Comparison of ENCODE assay signal across 19 cellular contexts in the genomic region with DNA sequence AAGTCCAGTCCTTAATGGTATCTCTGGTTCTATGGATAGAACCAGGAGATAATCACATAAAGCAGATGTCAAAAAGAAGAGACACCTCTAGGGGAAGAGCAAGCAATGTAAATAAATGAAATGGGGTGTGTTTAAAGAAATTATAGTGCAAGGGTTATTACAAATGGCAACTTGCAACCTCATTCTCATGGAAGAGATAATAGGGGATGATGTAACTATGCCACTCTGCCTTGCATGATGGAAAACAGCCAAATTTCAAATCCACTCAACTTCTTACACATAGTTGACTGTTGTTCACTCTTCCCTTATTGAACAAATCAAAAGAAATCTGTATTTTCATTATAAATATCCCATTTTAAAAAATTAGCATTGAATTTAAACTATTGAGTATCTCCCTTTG.
"Had no signal": no experiment of that assay in that cellular context is flagged by ENCODE, and none has a peak within 500 bp of the region (broad histone marks: within the 10 kb centered on the region; RNA-seq: fewer than 3 reads in every experiment).

No MANE protein-coding gene starts in this region.

- H3K27ac ChIP-seq: heart left ventricle, neutrophil, psoas muscle, spleen, tibial artery, upper lobe of left lung, uterus had no signal

- H3K4me3 ChIP-seq: heart left ventricle, mucosa of descending colon, psoas muscle, spleen, tibial artery, upper lobe of left lung, uterus had no signal

- H3K36me3 ChIP-seq: heart left ventricle, neutrophil, spleen, tibial artery, upper lobe of left lung, uterus had no signal

- H3K27me3 ChIP-seq: heart left ventricle, neutrophil, spleen, tibial artery, upper lobe of left lung, uterus had no signal

- H3K9me3 ChIP-seq: heart left ventricle, mucosa of descending colon, neutrophil, psoas muscle, spleen, tibial artery, upper lobe of left lung, uterus had no signal

- ATAC-seq: esophagus mucosa; heart left ventricle; left lobe of liver; mucosa of descending colon; naive thymus-derived CD8-positive, alpha-beta T cell; psoas muscle; sciatic nerve; stimulated activated memory B cell treated with anti-CD40 and anti-IgM and Interleukin-4, amounts not matched to agents 10 μg/mL and 1 μg/mL and 100 μg/mL, for 72 hours had no signal

- DNase-seq: effector CD4-positive, alpha-beta T cell; heart left ventricle; hippocampal formation; islet precursor cell; mucosa of descending colon; naive thymus-derived CD8-positive, alpha-beta T cell; psoas muscle; spleen; stimulated activated CD4-positive, alpha-beta T cell treated with anti-CD3 and anti-CD28 coated beads, Interleukin-15, amount 100 ng/mL, for 24 hours; stimulated activated CD4-positive, alpha-beta T cell treated with anti-CD3 and anti-CD28 coated beads, Interleukin-1b, Interleukin-23, amount 100 ng/mL, for 48 hours; stimulated activated CD4-positive, alpha-beta T cell treated with anti-CD3 and anti-CD28 coated beads, Interleukin-4, amount 100 ng/mL, for 24 hours; tibial artery; upper lobe of left lung; uterus had no signal

- H3K4me1 ChIP-seq: heart left ventricle, psoas muscle, spleen, tibial artery, upper lobe of left lung, uterus had no signal
